Comparison of ENCODE assay signal across 36 cellular contexts in genomic region chr4:56876264-56876663, GRCh38. TPM values are rescaled to one million over a fixed set of nuclear protein-coding genes. Genes with fewer than 3 reads are reported as not detected.
"Had no signal": no experiment of that assay in that cellular context is flagged by ENCODE, and none has a peak within 500 bp of the region (broad histone marks: within the 10 kb centered on the region; RNA-seq: fewer than 3 reads in every experiment).

No MANE protein-coding gene starts in this region.

- H3K9me3 ChIP-seq: ascending aorta had no signal

- H3K27ac ChIP-seq: ascending aorta, cardiac muscle cell, VCaP had no signal

- H3K9me3 Mint-ChIP-seq: activated B cell treated with CpG ODN at 0.5 μM for 24 hours; activated CD4-positive, alpha-beta memory T cell treated with anti-CD3 and anti-CD28 coated beads, Interleukin-2, amount 10 ng/mL, durations not matched to agents 7 days and 5 days; activated CD4-positive, alpha-beta T cell treated with anti-CD3 and anti-CD28 coated beads, Interleukin-2, amount 10 ng/mL, durations not matched to agents 7 days and 5 days; activated naive CD4-positive, alpha-beta T cell treated with anti-CD3 and anti-CD28 coated beads, Interleukin-2, amount 10 ng/mL, durations not matched to agents 7 days and 5 days; activated naive CD4-positive, alpha-beta T cell treated with anti-CD3 and anti-CD28 coated beads, Interleukin-2, amount 50 U/mL, for 24 hours; activated naive CD8-positive, alpha-beta T cell treated with anti-CD3 and anti-CD28 coated beads, Interleukin-2, amount 10 ng/mL, durations not matched to agents 7 days and 5 days; activated naive CD8-positive, alpha-beta T cell treated with anti-CD3 and anti-CD28 coated beads, Interleukin-2, amount 50 U/mL, for 24 hours; activated T-cell treated with anti-CD3 and anti-CD28 coated beads, Interleukin-2, amount 50 U/mL, for 24 hours; activated T-helper 2 cell treated with anti-CD3 and anti-CD28 coated beads, Interferon-gamma antibody, Interleukin-2, Interleukin-4, amounts not matched to agents 10 μg/mL and 5 μg/mL and 100 μg/mL, durations not matched to agents 14 hours and 24 hours and 36 hours; central memory CD8-positive, alpha-beta T cell; T-helper 1 cell treated with Interleukin-12 subunit alpha and Interleukin-12 subunit beta and Interleukin-4 antibody, amounts not matched to agents 30 μg/mL and 1 μg/mL, for 36 hours; T-helper 2 cell treated with Interferon-gamma antibody and Interleukin-4, amounts not matched to agents 5 μg/mL and 100 μg/mL, for 36 hours had no signal

- H3K27me3 ChIP-seq: ascending aorta, cardiac muscle cell had no signal

- H3K27ac Mint-ChIP-seq: activated B cell treated with CpG ODN at 0.5 μM for 24 hours; activated CD4-positive, alpha-beta memory T cell treated with anti-CD3 and anti-CD28 coated beads, Interleukin-2, amount 10 ng/mL, durations not matched to agents 7 days and 5 days; activated CD4-positive, alpha-beta T cell treated with anti-CD3 and anti-CD28 coated beads, Interleukin-2, amount 10 ng/mL, durations not matched to agents 7 days and 5 days; activated CD8-positive, alpha-beta memory T cell treated with anti-CD3 and anti-CD28 coated beads, Interleukin-2, amount 10 ng/mL, durations not matched to agents 7 days and 5 days; activated CD8-positive, alpha-beta T cell treated with anti-CD3 and anti-CD28 coated beads, Interleukin-2, amount 10 ng/mL, durations not matched to agents 7 days and 5 days; activated naive CD4-positive, alpha-beta T cell treated with anti-CD3 and anti-CD28 coated beads, Interleukin-2, amount 10 ng/mL, durations not matched to agents 7 days and 5 days; activated naive CD4-positive, alpha-beta T cell treated with anti-CD3 and anti-CD28 coated beads, Interleukin-2, amount 50 U/mL, for 24 hours; activated naive CD8-positive, alpha-beta T cell; activated naive CD8-positive, alpha-beta T cell treated with anti-CD3 and anti-CD28 coated beads, Interleukin-2, amount 10 ng/mL, durations not matched to agents 7 days and 5 days; activated naive CD8-positive, alpha-beta T cell treated with anti-CD3 and anti-CD28 coated beads, Interleukin-2, amount 50 U/mL, for 24 hours; activated T-cell treated with anti-CD3 and anti-CD28 coated beads, Interleukin-2, amount 50 U/mL, for 24 hours; activated T-helper 2 cell treated with anti-CD3 and anti-CD28 coated beads, Interferon-gamma antibody, Interleukin-2, Interleukin-4, amounts not matched to agents 10 μg/mL and 5 μg/mL and 100 μg/mL, durations not matched to agents 14 hours and 24 hours and 36 hours; brain; T-helper 1 cell treated with Interleukin-12 subunit alpha and Interleukin-12 subunit beta and Interleukin-4 antibody, amounts not matched to agents 30 μg/mL and 1 μg/mL, for 36 hours; T-helper 2 cell treated with Interferon-gamma antibody and Interleukin-4, amounts not matched to agents 5 μg/mL and 100 μg/mL, for 36 hours had no signal

- H3K36me3 Mint-ChIP-seq: activated CD8-positive, alpha-beta memory T cell treated with anti-CD3 and anti-CD28 coated beads, Interleukin-2, amount 10 ng/mL, durations not matched to agents 7 days and 5 days; activated naive CD4-positive, alpha-beta T cell treated with anti-CD3 and anti-CD28 coated beads, Interleukin-2, amount 10 ng/mL, durations not matched to agents 7 days and 5 days; activated naive CD4-positive, alpha-beta T cell treated with anti-CD3 and anti-CD28 coated beads, Interleukin-2, amount 50 U/mL, for 24 hours; activated naive CD8-positive, alpha-beta T cell; activated naive CD8-positive, alpha-beta T cell treated with anti-CD3 and anti-CD28 coated beads, Interleukin-2, amount 10 ng/mL, durations not matched to agents 7 days and 5 days; brain had no signal

- DNase-seq: activated B cell treated with CpG ODN at 0.5 μM for 24 hours; activated CD4-positive, alpha-beta memory T cell treated with anti-CD3 and anti-CD28 coated beads, Interleukin-2, amount 10 ng/mL, durations not matched to agents 7 days and 5 days; activated CD4-positive, alpha-beta T cell treated with anti-CD3 and anti-CD28 coated beads for 48 hours; activated CD4-positive, alpha-beta T cell treated with anti-CD3 and anti-CD28 coated beads, Interleukin-2, amount 10 ng/mL, durations not matched to agents 7 days and 5 days; activated CD4-positive, alpha-beta T cell treated with anti-CD3 and anti-CD28 coated beads, Interleukin-2, amount 50 U/mL, for 48 hours; activated CD4-positive, CD25-positive, alpha-beta regulatory T cell treated with anti-CD3 and anti-CD28 coated beads, Interleukin-2, amount 50 U/mL, for 72 hours; activated CD8-positive, alpha-beta memory T cell treated with anti-CD3 and anti-CD28 coated beads for 24 hours; activated CD8-positive, alpha-beta memory T cell treated with anti-CD3 and anti-CD28 coated beads, Interleukin-2, amount 10 ng/mL, durations not matched to agents 7 days and 5 days; activated CD8-positive, alpha-beta memory T cell treated with anti-CD3 and anti-CD28 coated beads, Interleukin-2, amount 50 U/mL, for 48 hours; activated CD8-positive, alpha-beta T cell treated with anti-CD3 and anti-CD28 coated beads, Interleukin-2, amount 10 ng/mL, durations not matched to agents 7 days and 5 days; activated effector memory CD4-positive, alpha-beta T cell treated with Interleukin-2 at 50 U/mL for 16 hours; activated gamma-delta T cell; activated naive CD4-positive, alpha-beta T cell treated with anti-CD3 and anti-CD28 coated beads, Interleukin-2, amount 10 ng/mL, durations not matched to agents 7 days and 5 days; activated naive CD4-positive, alpha-beta T cell treated with Interleukin-2 at 50 U/mL for 16 hours; activated naive CD8-positive, alpha-beta T cell treated with anti-CD3 and anti-CD28 coated beads, Interleukin-2, amount 10 ng/mL, durations not matched to agents 7 days and 5 days; activated naive CD8-positive, alpha-beta T cell treated with anti-CD3 and anti-CD28 coated beads, Interleukin-2, amount 50 U/mL, for 24 hours; activated T-cell treated with anti-CD3 and anti-CD28 coated beads, Interleukin-2, amount 50 U/mL, for 24 hours; activated T-cell treated with anti-CD3 and anti-CD28 coated beads, Interleukin-2, amount 50 U/mL, for 48 hours; amygdala; anterior cingulate cortex; caudate nucleus; cerebellar nuclear complex; T-helper 1 cell; T-helper 2 cell; T-helper 9 cell had no signal

- ATAC-seq: activated CD8-positive, alpha-beta memory T cell treated with anti-CD3 and anti-CD28 coated beads, Interleukin-2, amount 10 ng/mL, durations not matched to agents 7 days and 5 days; activated CD8-positive, alpha-beta T cell treated with anti-CD3 and anti-CD28 coated beads, Interleukin-2, amount 10 ng/mL, durations not matched to agents 7 days and 5 days; activated naive CD8-positive, alpha-beta T cell treated with anti-CD3 and anti-CD28 coated beads, Interleukin-2, amount 50 U/mL, for 24 hours had no signal

- H3K4me1 ChIP-seq: ascending aorta had no signal

- H3K36me3 ChIP-seq: ascending aorta, cardiac muscle cell had no signal

- H3K27me3 Mint-ChIP-seq: activated naive CD8-positive, alpha-beta T cell; activated naive CD8-positive, alpha-beta T cell treated with anti-CD3 and anti-CD28 coated beads, Interleukin-2, amount 10 ng/mL, durations not matched to agents 7 days and 5 days; brain; central memory CD8-positive, alpha-beta T cell had no signal

- H3K4me1 Mint-ChIP-seq: activated CD4-positive, alpha-beta memory T cell treated with anti-CD3 and anti-CD28 coated beads, Interleukin-2, amount 10 ng/mL, durations not matched to agents 7 days and 5 days; central memory CD8-positive, alpha-beta T cell had no signal

- H3K4me3 Mint-ChIP-seq: activated B cell treated with CpG ODN at 0.5 μM for 24 hours; activated CD4-positive, alpha-beta memory T cell treated with anti-CD3 and anti-CD28 coated beads, Interleukin-2, amount 10 ng/mL, durations not matched to agents 7 days and 5 days; activated CD4-positive, alpha-beta T cell treated with anti-CD3 and anti-CD28 coated beads, Interleukin-2, amount 10 ng/mL, durations not matched to agents 7 days and 5 days; activated CD8-positive, alpha-beta memory T cell treated with anti-CD3 and anti-CD28 coated beads, Interleukin-2, amount 10 ng/mL, durations not matched to agents 7 days and 5 days; activated CD8-positive, alpha-beta T cell treated with anti-CD3 and anti-CD28 coated beads, Interleukin-2, amount 10 ng/mL, durations not matched to agents 7 days and 5 days; activated naive CD4-positive, alpha-beta T cell treated with anti-CD3 and anti-CD28 coated beads, Interleukin-2, amount 10 ng/mL, durations not matched to agents 7 days and 5 days; activated naive CD4-positive, alpha-beta T cell treated with anti-CD3 and anti-CD28 coated beads, Interleukin-2, amount 50 U/mL, for 24 hours; activated naive CD8-positive, alpha-beta T cell; activated naive CD8-positive, alpha-beta T cell treated with anti-CD3 and anti-CD28 coated beads, Interleukin-2, amount 10 ng/mL, durations not matched to agents 7 days and 5 days; activated naive CD8-positive, alpha-beta T cell treated with anti-CD3 and anti-CD28 coated beads, Interleukin-2, amount 50 U/mL, for 24 hours; activated T-cell treated with anti-CD3 and anti-CD28 coated beads, Interleukin-2, amount 50 U/mL, for 24 hours; brain; central memory CD8-positive, alpha-beta T cell; T-helper 1 cell treated with Interleukin-12 subunit alpha and Interleukin-12 subunit beta and Interleukin-4 antibody, amounts not matched to agents 30 μg/mL and 1 μg/mL, for 36 hours; T-helper 2 cell treated with Interferon-gamma antibody and Interleukin-4, amounts not matched to agents 5 μg/mL and 100 μg/mL, for 36 hours had no signal

- H3K4me3 ChIP-seq: ascending aorta, cardiac muscle cell had no signal

RNA-seq across cellular contexts. Expression of gene SPINK2, which starts 54.8 kb away (rescaled TPM):
- total RNA-seq: activated B cell treated with CpG ODN at 0.5 μM for 24 hours, ascending aorta, bronchial epithelial cell, cardiac muscle cell had no signal
